Comparison of ENCODE assay signal across 20 cellular contexts in the genomic region with DNA sequence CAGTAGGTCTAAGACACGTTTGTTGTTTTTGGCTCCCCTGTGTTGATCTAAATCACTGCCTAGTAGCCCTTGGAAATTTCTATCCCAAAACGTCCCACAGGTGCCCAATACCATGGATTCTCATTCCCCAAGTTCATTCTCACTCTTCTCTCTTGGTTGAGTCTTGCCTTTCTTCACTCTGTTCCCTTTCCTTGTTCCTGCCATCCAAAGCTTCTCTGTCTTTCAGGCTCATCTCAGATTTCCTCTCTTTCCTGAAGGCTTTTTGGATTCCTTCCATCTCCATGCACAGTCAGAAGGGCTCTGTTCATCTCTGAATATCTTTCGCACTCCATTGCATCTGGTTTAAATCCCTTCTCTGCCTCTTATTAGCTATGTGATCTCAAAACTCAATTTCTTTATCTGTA. TPM values are rescaled to one million over a fixed set of nuclear protein-coding genes. Genes with fewer than 3 reads are reported as not detected.
A peak's percentile ranks its signal among the peaks of the same experiment; 100 is the strongest.
DNase-seq lines count a peak whose midpoint lies in the region; ATAC-seq and TF ChIP-seq lines count a peak whose summit lies in the region.
"Had no signal": no experiment of that assay in that cellular context is flagged by ENCODE, and none has a peak within 500 bp of the region (broad histone marks: within the 10 kb centered on the region; RNA-seq: fewer than 3 reads in every experiment).

No MANE protein-coding gene starts in this region.

- no peak for TF ChIP-seq CTCF in PC-3 (conservative IDR thresholded peaks at IDR 0.05; ENCODE audit: low read depth, low read length)
- no peak for TF ChIP-seq CTCF in GM13976 (IDR thresholded peaks at IDR 0.05; ENCODE audit: borderline replicate concordance, control extremely low read depth, extremely low read depth, insufficient read depth, missing control alignments)

- no peaks in the 10 kb centered on the region for H4K20me1 ChIP-seq in PC-3 (ENCODE audit: low read length)

- H3K9ac ChIP-seq in PC-3 (ENCODE audit: low read length), result no peak overlapping the region

- H3F3A ChIP-seq in PC-3 (ENCODE audit: low read length, unreplicated experiment), result peaks cover 20% of the 10 kb centered on the region

- H2AFZ ChIP-seq in PC-3 (ENCODE audit: low read length), result no peak overlapping the region
- H2AFZ ChIP-seq: GM23338 had no signal

- peak overlapping the region; percentile 2; the same call in 1 of the 2 replicates for H3K27ac ChIP-seq in PC-3 (ENCODE audit: low read length)

- CTCF ChIA-PET in PC-3 (lab: Charles Lee), result no interaction called here

- peaks cover 62% of the 10 kb centered on the region for H3K36me3 ChIP-seq in PC-3 (ENCODE audit: low read depth, low read length)

- no peak overlapping the region for H3K4me2 ChIP-seq in PC-3 (ENCODE audit: low read length)
- H3K4me2 ChIP-seq: A549, GM23338 had no signal

- no peaks in the 10 kb centered on the region for H3K9me2 ChIP-seq in PC-3 (replicated peaks; ENCODE audit: low read length)

- BruUV-seq in PC-3 (replicated peaks; lab: Mats Ljungman, UMichigan), result no TSS peak

- ATAC-seq in PC-3 (peak; percentile 18; the same call in 1 of the 2 replicates), sciatic nerve (no peak)
- ATAC-seq: A549, GM23338, HepG2, Right ventricle myocardium inferior had no signal

- H3K27me3 ChIP-seq in PC-3 (ENCODE audit: low read length), result no peaks in the 10 kb centered on the region

- POLR2A ChIA-PET in PC-3 (lab: Charles Lee; ENCODE audit: unreplicated experiment), result interaction anchor here (0.6 kb wide), 1 partner anchor 50 kb away, joined by 6 read pairs; no protein-coding TSS in a partner anchor

- intact Hi-C loops in PC-3 (cut with micrococcal nuclease), result no loop called here
- intact Hi-C loops in sciatic nerve (cut with DNase I), result no loop called here

- in situ Hi-C loops in GM13976 (cut with MboI; ENCODE audit: low sequenced_read_pairs, unreplicated experiment), result no loop called here

- H3K9me3 ChIP-seq in PC-3 (ENCODE audit: low read length), result no peaks in the 10 kb centered on the region
- H3K9me3 ChIP-seq: A549, Caco-2 had no signal

- H3K79me2 ChIP-seq in PC-3 (ENCODE audit: low read length), result peaks cover 62% of the 10 kb centered on the region

- H3K4me1 ChIP-seq in PC-3 (ENCODE audit: insufficient read depth, low read length), result peaks cover 61% of the 10 kb centered on the region

- DNase-seq in COLO829 (ENCODE audit: low spot score) (peak; percentile 26), PC-3 (peak; percentile 42), astrocyte of the hippocampus (ENCODE audit: low read depth, low spot score) (peak; percentile 37), iris pigment epithelial cell (ENCODE audit: low read depth) (peak; percentile 22), GM13976 (ENCODE audit: low spot score) (no peak), sciatic nerve (ENCODE audit: low spot score) (no peak), iPS-NIHi11 (ENCODE audit: low spot score) (no peak), NCI-H1436 (lab: John Stamatoyannopoulos, UW) (no peak)
- DNase-seq: Caco-2, DMS53, HFFc6, Karpas-422, NCI-H1417 treated with DMSO at 0.1 percent for 48 hours, NCI-H2081 treated with DMSO at 0.1 percent for 48 hours, NCI-H226, NCI-H526 had no signal

- H3K4me3 ChIP-seq in PC-3 (ENCODE audit: low read length), result no peak overlapping the region
- H3K4me3 ChIP-seq: A549, GM23338 had no signal

RNA-seq across cellular contexts. Expression of gene PPARG, which starts 54.2 kb away (rescaled TPM):
- total RNA-seq in PC-3 (2014; rRNA removed), result 208 and 250 TPM in 2 replicates
- total RNA-seq in sciatic nerve, result 37.8 TPM

Comparison
In these comparisons a context has a peak if more than half of its experiments do, and no peak if none do; other contexts are left out.
1. DNase-seq: peak in COLO829 (single experiment), PC-3 (single experiment), astrocyte of the hippocampus (single experiment) and iris pigment epithelial cell (single experiment); none in GM13976 (single experiment), sciatic nerve (single experiment), iPS-NIHi11 (single experiment) and NCI-H1436 (single experiment).